Comparison of ENCODE assay signal across 24 cellular contexts in genomic region chr4:138815811-138816210, GRCh38.
"Had no signal": no experiment of that assay in that cellular context is flagged by ENCODE, and none has a peak within 500 bp of the region (broad histone marks: within the 10 kb centered on the region; RNA-seq: fewer than 3 reads in every experiment).

No MANE protein-coding gene starts in this region.

- H3K27ac ChIP-seq: colonic mucosa, epithelial cell of prostate, gastrocnemius medialis, lower lobe of right lung, neural progenitor cell, parathyroid adenoma, right atrium auricular region, sigmoid colon, thoracic aorta, tibial nerve, upper lobe of left lung had no signal

- H3K4me2 ChIP-seq: neural progenitor cell had no signal

- H3K79me2 ChIP-seq: parathyroid adenoma had no signal

- DNase-seq: colonic mucosa; effector CD8-positive, alpha-beta T cell; endodermal cell; foreskin fibroblast; gastrocnemius medialis; left ventricle myocardium superior; lower lobe of right lung; mucosa of descending colon; naive B cell; sigmoid colon; stimulated activated CD4-positive, alpha-beta T cell treated with anti-CD3 and anti-CD28 coated beads, Interleukin-4, amount 100 ng/mL, for 4 hours; stimulated activated naive CD8-positive, alpha-beta T cell treated with anti-CD3 and anti-CD28 coated beads, Interleukin-15, Interleukin-2, amounts not matched to agents 100 U/mL and 50 U/mL, for 24 hours; substantia nigra; upper lobe of left lung had no signal

- H3K9me3 Mint-ChIP-seq: dendritic cell treated with granulocyte-macrophage colony-stimulating factor and Interleukin-4, amounts not matched to agents 40 ng/mL and 50 ng/mL, for 4 days; natural killer cell treated with Interleukin-12 subunit alpha and Interleukin-12 subunit beta and Interleukin-15 and Interleukin-18, amount 100 ng/mL, for 72 hours; stimulated activated memory B cell treated with anti-CD40 and anti-IgM and Interleukin-4, amounts not matched to agents 10 μg/mL and 1 μg/mL and 100 μg/mL, for 72 hours had no signal

- H3K9ac ChIP-seq: neural progenitor cell, parathyroid adenoma had no signal

- H3K4me1 ChIP-seq: colonic mucosa, gastrocnemius medialis, lower lobe of right lung, neural progenitor cell, parathyroid adenoma, right atrium auricular region, sigmoid colon, tibial nerve, upper lobe of left lung had no signal

- H3K4me3 Mint-ChIP-seq: dendritic cell treated with granulocyte-macrophage colony-stimulating factor and Interleukin-4, amounts not matched to agents 40 ng/mL and 50 ng/mL, for 4 days; endodermal cell; naive B cell; natural killer cell treated with Interleukin-12 subunit alpha and Interleukin-12 subunit beta and Interleukin-15 and Interleukin-18, amount 100 ng/mL, for 72 hours; neural progenitor cell; stimulated activated memory B cell treated with anti-CD40 and anti-IgM and Interleukin-4, amounts not matched to agents 10 μg/mL and 1 μg/mL and 100 μg/mL, for 72 hours had no signal

- H3K27me3 ChIP-seq: colonic mucosa, gastrocnemius medialis, neural progenitor cell, right atrium auricular region, sigmoid colon, tibial nerve, upper lobe of left lung had no signal

- H3K27ac Mint-ChIP-seq: dendritic cell treated with granulocyte-macrophage colony-stimulating factor and Interleukin-4, amounts not matched to agents 40 ng/mL and 50 ng/mL, for 4 days; natural killer cell treated with Interleukin-12 subunit alpha and Interleukin-12 subunit beta and Interleukin-15 and Interleukin-18, amount 100 ng/mL, for 72 hours; neural progenitor cell; progenitor cell of endocrine pancreas; stimulated activated memory B cell treated with anti-CD40 and anti-IgM and Interleukin-4, amounts not matched to agents 10 μg/mL and 1 μg/mL and 100 μg/mL, for 72 hours had no signal

- H3K9me3 ChIP-seq: colonic mucosa, gastrocnemius medialis, lower lobe of right lung, mucosa of descending colon, right atrium auricular region, sigmoid colon, thoracic aorta, tibial nerve, upper lobe of left lung had no signal

- H3K36me3 Mint-ChIP-seq: naive B cell; natural killer cell treated with Interleukin-12 subunit alpha and Interleukin-12 subunit beta and Interleukin-15 and Interleukin-18, amount 100 ng/mL, for 72 hours; neural progenitor cell; stimulated activated memory B cell treated with anti-CD40 and anti-IgM and Interleukin-4, amounts not matched to agents 10 μg/mL and 1 μg/mL and 100 μg/mL, for 72 hours had no signal

- H3K4me1 Mint-ChIP-seq: naive B cell; neural progenitor cell; stimulated activated memory B cell treated with anti-CD40 and anti-IgM and Interleukin-4, amounts not matched to agents 10 μg/mL and 1 μg/mL and 100 μg/mL, for 72 hours had no signal

- H3K27me3 Mint-ChIP-seq: progenitor cell of endocrine pancreas had no signal

- H3K36me3 ChIP-seq: colonic mucosa, gastrocnemius medialis, lower lobe of right lung, neural progenitor cell, right atrium auricular region, sigmoid colon, thoracic aorta, tibial nerve, upper lobe of left lung had no signal

- H3K4me3 ChIP-seq: colonic mucosa, gastrocnemius medialis, lower lobe of right lung, mucosa of descending colon, neural progenitor cell, right atrium auricular region, sigmoid colon, thoracic aorta, tibial nerve, upper lobe of left lung had no signal
